ENCODE assay signal across 10 cellular contexts in genomic region chr15:67026171-67026967, GRCh38. TPM values are rescaled to one million over a fixed set of nuclear protein-coding genes. Genes with fewer than 3 reads are reported as not detected.
DNase-seq lines count a peak whose midpoint lies in the region; ATAC-seq and TF ChIP-seq lines count a peak whose summit lies in the region.
"Had no signal": no experiment of that assay in that cellular context is flagged by ENCODE, and none has a peak within 500 bp of the region (broad histone marks: within the 10 kb centered on the region; RNA-seq: fewer than 3 reads in every experiment).

No MANE protein-coding gene starts in this region.

- H3K9me2 ChIP-seq in PC-3 (replicated peaks; ENCODE audit: low read length) = no peaks in the 10 kb centered on the region

- no peaks in the 10 kb centered on the region for H3K4me1 ChIP-seq in CD8-positive, alpha-beta memory T cell (ENCODE audit: insufficient read depth, low read length)
- H3K4me1 ChIP-seq in PC-3 (ENCODE audit: insufficient read depth, low read length) (peaks cover 52% of the 10 kb centered on the region), colonic mucosa (peaks cover 21% of the 10 kb centered on the region), neutrophil (ENCODE audit: control insufficient read depth in 1 of 2, insufficient read depth in 1 of 2, low read depth in 1 of 2, low read length in 1 of 2) (peaks cover 40 to 46% of the 10 kb centered on the region in 2 experiments)

- H3K4me2 ChIP-seq in PC-3 (ENCODE audit: low read length) = peak overlapping the region; percentile 58

- intact Hi-C loops in PC-3 (cut with micrococcal nuclease) = no loop called here
- intact Hi-C loops in colonic mucosa (cut with DNase I) = no loop called here

- H3K9me3 Mint-ChIP-seq in CD8-positive, alpha-beta memory T cell = no peaks in the 10 kb centered on the region
- H3K9me3 Mint-ChIP-seq in stimulated activated effector memory CD8-positive, alpha-beta T cell treated with anti-CD3 and anti-CD28 coated beads, Interleukin-12 subunit alpha, Interleukin-12 subunit beta, amount 100 ng/mL, for 72 hours = no peaks in the 10 kb centered on the region

- BruUV-seq in PC-3 (replicated peaks; lab: Mats Ljungman, UMichigan) = no TSS peak

- H3K4me3 ChIP-seq in CD8-positive, alpha-beta memory T cell (ENCODE audit: low read length) = no peak overlapping the region
- H3K4me3 ChIP-seq in PC-3 (ENCODE audit: low read length) (no peak overlapping the region), colonic mucosa (no peak overlapping the region), neutrophil (ENCODE audit: low read depth in 1 of 2, low read length in 1 of 2) (no peak overlapping the region)

- no peaks in the 10 kb centered on the region for H3K27me3 ChIP-seq in CD8-positive, alpha-beta memory T cell (ENCODE audit: insufficient read depth, low read length, poor library complexity, severe bottlenecking)
- H3K27me3 ChIP-seq in PC-3 (ENCODE audit: low read length) (no peaks in the 10 kb centered on the region), colonic mucosa (no peaks in the 10 kb centered on the region), neutrophil (peaks cover 6% of the 10 kb centered on the region)

- no peaks in the 10 kb centered on the region for H3K36me3 ChIP-seq in CD8-positive, alpha-beta memory T cell (ENCODE audit: insufficient read depth, low read length)
- H3K36me3 ChIP-seq in PC-3 (ENCODE audit: low read depth, low read length) (no peaks in the 10 kb centered on the region), colonic mucosa (no peaks in the 10 kb centered on the region), neutrophil (no peaks in the 10 kb centered on the region)

- ATAC-seq in PC-3 (no peak), HG02885 (IDR thresholded peaks at IDR 0.05; ENCODE audit: poor library complexity, unreplicated experiment) (no peak), omental fat pad (ENCODE audit: low FRiP score) (no peak), HG03565 (IDR thresholded peaks at IDR 0.05; ENCODE audit: unreplicated experiment) (no peak)
- no peak for ATAC-seq in stimulated activated effector memory CD8-positive, alpha-beta T cell treated with anti-CD3 and anti-CD28 coated beads, Interleukin-12 subunit alpha, Interleukin-12 subunit beta, amount 100 ng/mL, for 72 hours

- H3K9ac ChIP-seq in PC-3 (ENCODE audit: low read length) (0 out of 2 replicates have a peak overlapping the region, but pooled peaks have one; percentile 10), colonic mucosa (ENCODE audit: low read depth in 2 of 2, low read length in 2 of 2) (peak overlapping the region in 1 of 2 donors; percentile 44)

- H3K79me2 ChIP-seq in PC-3 (ENCODE audit: low read length) = no peaks in the 10 kb centered on the region

- no peak for TF ChIP-seq CTCF in PC-3 (conservative IDR thresholded peaks at IDR 0.05; ENCODE audit: low read depth, low read length)
- TF ChIP-seq CTCF in colonic mucosa (IDR thresholded peaks at IDR 0.05) = no peak
- TF ChIP-seq CTCF in neutrophil (IDR thresholded peaks at IDR 0.05) = no peak
- no peak for TF ChIP-seq CTCF in omental fat pad (IDR thresholded peaks at IDR 0.05)

- peaks cover 8% of the 10 kb centered on the region for H3F3A ChIP-seq in PC-3 (ENCODE audit: low read length, unreplicated experiment)

- POLR2A ChIA-PET in CD8-positive, alpha-beta memory T cell (lab: Charles Lee) = interaction anchor here (0.7 kb wide), 1 partner anchor 13 kb away, joined by 3 read pairs; no protein-coding TSS in a partner anchor
- POLR2A ChIA-PET in PC-3 (lab: Charles Lee; ENCODE audit: unreplicated experiment) = interaction anchor here (0.6 to 0.7 kb wide), 2 partner anchors 64 to 84 kb away, joined by 5 to 6 read pairs; no protein-coding TSS in a partner anchor

- no peak for DNase-seq in CD8-positive, alpha-beta memory T cell
- DNase-seq in PC-3 (no peak), colonic mucosa (no peak), omental fat pad (ENCODE audit: low spot score) (no peak)
- no peak for DNase-seq in stimulated activated effector memory CD8-positive, alpha-beta T cell treated with anti-CD3 and anti-CD28 coated beads, Interleukin-12 subunit alpha, Interleukin-12 subunit beta, amount 100 ng/mL, for 72 hours (ENCODE audit: low spot score in 2 of 2)
- DNase-seq: activated T-cell treated with anti-CD3 and anti-CD28 coated beads, Interleukin-2, amount 50 U/mL, for 48 hours; NCI-H526 had no signal

- H3K4me1 Mint-ChIP-seq in CD8-positive, alpha-beta memory T cell = peaks cover 0 to 6% (median 0%) of the 10 kb centered on the region in 3 donors
- H3K4me1 Mint-ChIP-seq in stimulated activated effector memory CD8-positive, alpha-beta T cell treated with anti-CD3 and anti-CD28 coated beads, Interleukin-12 subunit alpha, Interleukin-12 subunit beta, amount 100 ng/mL, for 72 hours = peaks cover 29% of the 10 kb centered on the region

- H3K27me3 Mint-ChIP-seq in CD8-positive, alpha-beta memory T cell = peaks cover 3 to 6% of the 10 kb centered on the region in 2 donors

- peak overlapping the region in 2 of 8 donors; percentile 16 to 22 for H3K27ac Mint-ChIP-seq in CD8-positive, alpha-beta memory T cell
- H3K27ac Mint-ChIP-seq in stimulated activated effector memory CD8-positive, alpha-beta T cell treated with anti-CD3 and anti-CD28 coated beads, Interleukin-12 subunit alpha, Interleukin-12 subunit beta, amount 100 ng/mL, for 72 hours = no peak overlapping the region

- H3K27ac ChIP-seq in CD8-positive, alpha-beta memory T cell (ENCODE audit: low read depth, low read length) = peak overlapping the region; percentile 43
- H3K27ac ChIP-seq in PC-3 (ENCODE audit: low read length) (peak overlapping the region; percentile 80), colonic mucosa (peak overlapping the region; percentile 46), neutrophil (peak overlapping the region; percentile 43)

- H3K36me3 Mint-ChIP-seq in CD8-positive, alpha-beta memory T cell = no peaks in the 10 kb centered on the region
- no peaks in the 10 kb centered on the region for H3K36me3 Mint-ChIP-seq in stimulated activated effector memory CD8-positive, alpha-beta T cell treated with anti-CD3 and anti-CD28 coated beads, Interleukin-12 subunit alpha, Interleukin-12 subunit beta, amount 100 ng/mL, for 72 hours

- H2AFZ ChIP-seq in PC-3 (ENCODE audit: low read length) = peak overlapping the region; percentile 40

- no peak overlapping the region for H3K4me3 Mint-ChIP-seq in CD8-positive, alpha-beta memory T cell
- H3K4me3 Mint-ChIP-seq in stimulated activated effector memory CD8-positive, alpha-beta T cell treated with anti-CD3 and anti-CD28 coated beads, Interleukin-12 subunit alpha, Interleukin-12 subunit beta, amount 100 ng/mL, for 72 hours = no peak overlapping the region

- H3K9me3 ChIP-seq in CD8-positive, alpha-beta memory T cell (ENCODE audit: low read length) = no peaks in the 10 kb centered on the region
- H3K9me3 ChIP-seq in PC-3 (ENCODE audit: low read length) (no peaks in the 10 kb centered on the region), colonic mucosa (no peaks in the 10 kb centered on the region), neutrophil (no peaks in the 10 kb centered on the region)

- no peaks in the 10 kb centered on the region for H4K20me1 ChIP-seq in PC-3 (ENCODE audit: low read length)

- CTCF ChIA-PET in CD8-positive, alpha-beta memory T cell (lab: Charles Lee) = interaction anchor here (0.9 kb wide), 1 partner anchor 42 kb away, joined by 3 read pairs; no protein-coding TSS in a partner anchor
- CTCF ChIA-PET in PC-3 (lab: Charles Lee) = interaction anchor here (0.5 to 0.6 kb wide), 2 partner anchors 78 to 277 kb away, joined by 3 to 4 read pairs; no protein-coding TSS in a partner anchor

RNA-seq across cellular contexts. Expression of gene SMAD3, which starts 39.0 kb away (rescaled TPM):
- total RNA-seq in CD8-positive, alpha-beta memory T cell = 10 to 100 TPM; 30.2 to 34.2 TPM
- 31.7 TPM for polyA plus RNA-seq in CD8-positive, alpha-beta memory T cell
- 75.6 and 86.4 TPM in 2 replicates for total RNA-seq in PC-3 (2014; rRNA removed)
- 10 to 100 TPM; 38.6 to 62.1 TPM for total RNA-seq in colonic mucosa
- total RNA-seq in omental fat pad = 10 to 100 TPM; 30.9 to 58.1 (median 49.9) TPM
